Comparison of ENCODE assay signal across 24 cellular contexts in genomic region chr14:86847176-86847575, GRCh38.
"Had no signal": no experiment of that assay in that cellular context is flagged by ENCODE, and none has a peak within 500 bp of the region (broad histone marks: within the 10 kb centered on the region; RNA-seq: fewer than 3 reads in every experiment).

No MANE protein-coding gene starts in this region.

- DNase-seq: colonic mucosa; effector CD8-positive, alpha-beta T cell; endodermal cell; head of caudate nucleus; left colon; left ventricle myocardium inferior; lower lobe of right lung; natural killer cell; occipital lobe; ovary; posterior cingulate gyrus; psoas muscle; right cardiac atrium; spleen; stimulated activated CD4-positive, alpha-beta T cell treated with anti-CD3 and anti-CD28 coated beads, Interleukin-4, amount 100 ng/mL, for 4 hours; stimulated activated naive CD8-positive, alpha-beta T cell treated with anti-CD3 and anti-CD28 coated beads, Interleukin-15, Interleukin-2, amounts not matched to agents 100 U/mL and 50 U/mL, for 24 hours; substantia nigra; testis; tibial artery had no signal

- H3K4me1 ChIP-seq: colonic mucosa, left ventricle myocardium inferior, lower lobe of right lung, psoas muscle, spleen, testis, tibial artery had no signal

- H3K9me3 ChIP-seq: colonic mucosa, left ventricle myocardium inferior, lower lobe of right lung, ovary, psoas muscle, testis, tibial artery had no signal

- ATAC-seq: esophagus mucosa; left colon; lower lobe of right lung; natural killer cell; psoas muscle; right cardiac atrium; stimulated activated memory B cell treated with anti-CD40 and anti-IgM and Interleukin-4, amounts not matched to agents 10 μg/mL and 1 μg/mL and 100 μg/mL, for 72 hours; stimulated activated naive CD8-positive, alpha-beta T cell treated with anti-CD3 and anti-CD28 coated beads, Interleukin-15, Interleukin-2, amounts not matched to agents 100 U/mL and 50 U/mL, for 24 hours had no signal

- FAIRE-seq: frontal cortex had no signal

- H3K4me3 ChIP-seq: colonic mucosa, left ventricle myocardium inferior, lower lobe of right lung, ovary, psoas muscle, skin epidermis, spleen, testis, tibial artery had no signal

- H3K27me3 ChIP-seq: colonic mucosa, ovary, spleen, testis, tibial artery had no signal

- H3K36me3 ChIP-seq: colonic mucosa, left ventricle myocardium inferior, lower lobe of right lung, ovary, spleen, tibial artery had no signal

- H3K27ac ChIP-seq: colonic mucosa, epithelial cell of prostate, left ventricle myocardium inferior, lower lobe of right lung, ovary, psoas muscle, skin epidermis, spleen, testis, tibial artery had no signal
